ENCODE assay signal across 13 cellular contexts in the genomic region with DNA sequence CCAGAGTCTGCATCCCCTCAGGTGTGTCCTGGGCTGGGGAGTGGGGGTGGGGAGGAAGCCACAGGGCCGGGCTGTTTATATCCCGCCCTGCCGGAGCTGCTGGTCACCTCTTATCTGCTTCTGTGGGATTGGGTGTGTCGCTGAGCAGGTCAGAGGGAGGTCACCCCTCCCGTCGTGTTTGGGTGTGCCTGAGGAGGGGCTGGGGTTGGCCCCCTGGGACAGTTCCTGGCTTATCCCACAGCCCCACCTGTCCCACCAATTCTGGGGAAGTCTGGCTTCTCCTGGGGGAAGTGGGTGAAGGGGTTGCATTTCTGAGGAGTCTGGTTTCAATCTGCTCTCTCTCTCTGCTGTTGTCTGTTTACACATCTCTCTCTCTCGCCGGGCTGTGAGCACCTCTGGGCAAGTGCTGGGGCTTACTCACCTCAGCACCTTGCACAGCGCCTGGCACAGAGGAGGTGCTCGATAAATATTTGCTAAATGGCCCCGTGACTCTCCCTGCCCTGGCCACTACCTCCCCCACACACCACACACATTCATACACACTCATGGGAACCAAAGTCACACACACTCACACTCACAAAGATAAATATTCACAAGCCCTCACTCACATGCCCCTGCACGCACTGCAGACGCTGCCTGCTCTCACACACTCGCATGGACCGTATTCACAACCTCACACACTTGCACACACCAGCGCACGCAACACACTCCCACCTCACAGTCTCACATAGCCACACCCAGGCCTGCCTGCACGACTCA. TPM values are rescaled to one million over a fixed set of nuclear protein-coding genes. Genes with fewer than 3 reads are reported as not detected.
DNase-seq lines count a peak whose midpoint lies in the region; ATAC-seq, FAIRE-seq and TF ChIP-seq lines count a peak whose summit lies in the region.
"Had no signal": no experiment of that assay in that cellular context is flagged by ENCODE, and none has a peak within 500 bp of the region (broad histone marks: within the 10 kb centered on the region; RNA-seq: fewer than 3 reads in every experiment).

No MANE protein-coding gene starts in this region.

- TF ChIP-seq POLR2A in GM12892 (IDR thresholded peaks at IDR 0.05; ENCODE audit: low read depth, low read length): no peak

- BruUV-seq in Caco-2 (replicated peaks; lab: Mats Ljungman, UMichigan) (no TSS peak), MCF 10A (replicated peaks; lab: Mats Ljungman, UMichigan) (no TSS peak)

- H3K9me3 Mint-ChIP-seq in Caco-2 (ENCODE audit: unreplicated experiment) (no peaks in the 10 kb centered on the region), MCF 10A (ENCODE audit: unreplicated experiment) (no peaks in the 10 kb centered on the region)

- H3K4me3 ChIP-seq in Caco-2 (ENCODE audit: low read depth, low read length): peak overlapping the region; percentile 20
- H3K4me3 ChIP-seq: thoracic aorta had no signal

- peaks cover 50% of the 10 kb centered on the region for H3K4me1 Mint-ChIP-seq in Caco-2 (ENCODE audit: low read depth, unreplicated experiment)
- peaks cover 41% of the 10 kb centered on the region for H3K4me1 Mint-ChIP-seq in MCF 10A (ENCODE audit: insufficient read depth, unreplicated experiment)

- no peaks in the 10 kb centered on the region for H3K27me3 Mint-ChIP-seq in Caco-2 (ENCODE audit: insufficient read depth, unreplicated experiment)
- peaks cover 13% of the 10 kb centered on the region for H3K27me3 Mint-ChIP-seq in MCF 10A (ENCODE audit: insufficient read depth, unreplicated experiment)

- ATAC-seq in HG03520 (IDR thresholded peaks at IDR 0.05; ENCODE audit: unreplicated experiment): no peak
- ATAC-seq in HG03139 (IDR thresholded peaks at IDR 0.05; ENCODE audit: unreplicated experiment): no peak
- ATAC-seq in HG02571 (IDR thresholded peaks at IDR 0.05; ENCODE audit: unreplicated experiment): no peak

- CTCF ChIA-PET in Caco-2 (lab: Charles Lee): interaction anchor here (1.3 to 1.4 kb wide), 2 partner anchors 11 to 16 kb away, joined by 4 to 7 read pairs; no protein-coding TSS in a partner anchor
- CTCF ChIA-PET in MCF 10A (lab: Yijun Ruan, JAX): interaction anchor here (0.7 to 22.6 kb wide), 6 partner anchors 10 to 135 kb away, joined by 3 to 1380 read pairs (median 4); partner anchors contain the start of gene GPR37L1

- peak overlapping the region; percentile 65 for H3K4me3 Mint-ChIP-seq in Caco-2 (ENCODE audit: unreplicated experiment)
- H3K4me3 Mint-ChIP-seq in MCF 10A (ENCODE audit: unreplicated experiment): peak overlapping the region; percentile 37

- DNase-seq in Caco-2 (peak; percentile 87 to 94), NCI-H2107 treated with DMSO at 0.1 percent for 48 hours (lab: John Stamatoyannopoulos, UW; ENCODE audit: unreplicated experiment) (peak; percentile 91), MCF 10A (ENCODE audit: unreplicated experiment) (peak; percentile 94), mucosa of gallbladder (ENCODE audit: low spot score) (peak; percentile 89), GM12892 (ENCODE audit: insufficient read length) (no peak)
- DNase-seq: activated T-cell treated with anti-CD3 and anti-CD28 coated beads, Interleukin-2, amount 50 U/mL, for 1 hour; GOT3; NCI-H1694 treated with DMSO at 0.1 percent for 48 hours had no signal

- POLR2A ChIA-PET in Caco-2 (lab: Charles Lee): interaction anchor here (0.7 to 2.5 kb wide), 8 partner anchors 8 to 94 kb away, joined by 4 to 24 read pairs (median 8); partner anchors contain the start of gene ELF3
- POLR2A ChIA-PET in MCF 10A (lab: Yijun Ruan, JAX): interaction anchor here (0.6 to 4.3 kb wide), 5 partner anchors 11 to 168 kb away, joined by 3 to 23 read pairs (median 7); no protein-coding TSS in a partner anchor

- peaks cover 54% of the 10 kb centered on the region for H3K36me3 Mint-ChIP-seq in Caco-2 (ENCODE audit: insufficient read depth, unreplicated experiment)
- H3K36me3 Mint-ChIP-seq in MCF 10A (ENCODE audit: insufficient read depth, unreplicated experiment): no peaks in the 10 kb centered on the region

- no peak for FAIRE-seq in GM12892 (lab: Jason Lieb, UNC)
- FAIRE-seq: endothelial cell of umbilical vein had no signal

- H3K27ac Mint-ChIP-seq in Caco-2 (ENCODE audit: unreplicated experiment) (peak overlapping the region; percentile 71), MCF 10A (ENCODE audit: low read depth, unreplicated experiment) (peak overlapping the region; percentile 39)

- peaks cover 2% of the 10 kb centered on the region for H3K36me3 ChIP-seq in Caco-2 (ENCODE audit: control insufficient read depth, insufficient read depth, low read length)
- H3K36me3 ChIP-seq: thoracic aorta had no signal

- H3K9me3 ChIP-seq in Caco-2: no peaks in the 10 kb centered on the region
- H3K9me3 ChIP-seq: thoracic aorta had no signal

- H3K4me1 ChIP-seq in Caco-2: peaks cover 71% of the 10 kb centered on the region

- intact Hi-C loops in Caco-2 (cut with micrococcal nuclease; ENCODE audit: unreplicated experiment): loop anchor here (1.0 kb wide), 2 partner anchors 8 to 17 kb away; partner anchors contain the start of gene ELF3
- intact Hi-C loops in MCF 10A (cut with micrococcal nuclease): loop anchor here (5.0 kb wide), 1 partner anchor 39 kb away; no protein-coding TSS in a partner anchor

- no peaks in the 10 kb centered on the region for H3K27me3 ChIP-seq in Caco-2 (replicated peaks; ENCODE audit: control insufficient read depth, insufficient read depth, low read length)

- TF ChIP-seq CTCF in Caco-2 (IDR thresholded peaks at IDR 0.05; ENCODE audit: insufficient read depth in 1 of 2, low read depth in 1 of 2, low read length in 1 of 2, severe bottlenecking in 1 of 2, unreplicated experiment in 1 of 2) (no peak), MCF 10A (IDR thresholded peaks at IDR 0.05; ENCODE audit: unreplicated experiment) (no peak)

RNA-seq across cellular contexts. Expression of gene ELF3, which starts 8.3 kb away (rescaled TPM):
- total RNA-seq in Caco-2 (2022) (116 and 126 TPM in 2 replicates), MCF 10A (2022) (0.10 and 0.33 TPM in 2 replicates), mucosa of gallbladder (517 TPM)
- 0.47 TPM for polyA plus RNA-seq in GM12892 (2012; ENCODE audit: missing spikeins)

RNA-seq across cellular contexts. Expression of gene RNPEP, which starts 36.2 kb away (rescaled TPM):
- total RNA-seq in Caco-2 (2022) (75.9 and 83.0 TPM in 2 replicates), MCF 10A (2022) (147 and 155 TPM in 2 replicates), mucosa of gallbladder (78.8 TPM)
- 41.6 TPM for polyA plus RNA-seq in GM12892 (2012; ENCODE audit: missing spikeins)

Comparison
In these comparisons a context has a peak if more than half of its experiments do, and no peak if none do; other contexts are left out.
1. RNA of gene ELF3, which starts 8.3 kb away (total RNA-seq): 517 TPM in mucosa of gallbladder (single experiment) and 116 to 126 TPM in Caco-2; 0.10 to 0.33 TPM in MCF 10A; every median in the first group is over 10 times any median in the second.